Comparison of ENCODE assay signal across 12 cellular contexts in the genomic region with DNA sequence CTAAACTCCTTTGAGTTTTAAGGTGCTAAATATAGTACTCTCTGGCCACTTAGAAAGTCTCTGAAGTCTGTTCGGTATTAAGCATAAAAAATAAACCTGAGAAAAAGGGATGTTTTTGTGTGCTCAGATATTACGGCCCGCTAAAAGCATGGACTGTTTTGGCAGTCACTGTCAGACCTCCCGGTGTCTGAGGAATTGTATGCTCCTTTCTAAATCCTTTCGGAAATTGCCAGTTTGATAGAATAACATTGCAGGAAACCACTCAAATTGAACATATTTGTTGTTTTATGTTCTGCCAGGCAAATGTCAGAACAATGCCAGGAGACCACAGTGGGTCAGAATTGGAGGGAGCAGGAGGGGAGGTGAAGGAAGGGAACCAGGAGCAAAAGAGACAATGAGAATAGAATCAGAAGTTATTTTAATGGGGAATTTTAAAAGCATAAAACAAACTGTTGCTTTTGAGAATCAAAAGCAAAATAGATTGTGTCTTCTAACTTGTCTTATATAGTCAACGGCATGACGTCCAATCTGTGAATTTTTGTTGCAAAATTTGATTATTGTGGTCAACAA.
DNase-seq lines count a peak whose midpoint lies in the region; ATAC-seq, FAIRE-seq and TF ChIP-seq lines count a peak whose summit lies in the region.
"Had no signal": no experiment of that assay in that cellular context is flagged by ENCODE, and none has a peak within 500 bp of the region (broad histone marks: within the 10 kb centered on the region; RNA-seq: fewer than 3 reads in every experiment).

No MANE protein-coding gene starts in this region.

- no peak for ATAC-seq in HG03039 (IDR thresholded peaks at IDR 0.05; ENCODE audit: unreplicated experiment)

- H3K9me3 ChIP-seq in stomach (no peaks in the 10 kb centered on the region), neural progenitor cell (ENCODE audit: low read depth) (no peaks in the 10 kb centered on the region)

- H3K36me3 Mint-ChIP-seq in HFFc6 (ENCODE audit: low read depth) (no peaks in the 10 kb centered on the region), brain (no peaks in the 10 kb centered on the region), neural progenitor cell (no peaks in the 10 kb centered on the region)
- H3K36me3 Mint-ChIP-seq: naive B cell had no signal

- no peaks in the 10 kb centered on the region for H3F3A ChIP-seq in neural progenitor cell (ENCODE audit: low read depth)

- no peak for TF ChIP-seq POLR2A in stomach (IDR thresholded peaks at IDR 0.05)

- no peaks in the 10 kb centered on the region for H4K20me1 ChIP-seq in neural progenitor cell (ENCODE audit: low read depth)

- H3K9me3 Mint-ChIP-seq in HFFc6, result no peaks in the 10 kb centered on the region
- H3K9me3 Mint-ChIP-seq in brain, result peaks cover 0 to 2% (median 0%) of the 10 kb centered on the region in 5 experiments
- no peaks in the 10 kb centered on the region for H3K9me3 Mint-ChIP-seq in neural progenitor cell
- H3K9me3 Mint-ChIP-seq: naive B cell had no signal

- H3K27ac ChIP-seq in stomach (peak overlapping the region in 4 of 5 donors; percentile 47 to 68 (median 56)), neural progenitor cell (no peak overlapping the region)

- intact Hi-C loops in stomach (cut with DNase I; ENCODE audit: low total_unique reads), result no loop called here

- peaks cover 0 to 15% (median 0%) of the 10 kb centered on the region in 4 donors for H3K4me1 ChIP-seq in stomach
- H3K4me1 ChIP-seq in neural progenitor cell, result peaks cover 5% of the 10 kb centered on the region

- H3K4me3 ChIP-seq in stomach, result no peak overlapping the region
- no peak overlapping the region for H3K4me3 ChIP-seq in neural progenitor cell

- H3K36me3 ChIP-seq in stomach, result no peaks in the 10 kb centered on the region
- H3K36me3 ChIP-seq in neural progenitor cell, result no peaks in the 10 kb centered on the region

- no peak overlapping the region for H3K4me2 ChIP-seq in neural progenitor cell

- DNase-seq in HFFc6 (peak; percentile 5), left kidney (ENCODE audit: low read depth, low spot score) (peak; percentile 18), stomach (no peak), GM19239 (ENCODE audit: insufficient read length, low spot score) (no peak), neural progenitor cell (ENCODE audit: low spot score) (no peak), D341Med (ENCODE audit: low spot score) (no peak)
- DNase-seq: activated T-cell treated with anti-CD3 and anti-CD28 coated beads, Interleukin-2, amount 50 U/mL, for 1 hour; naive B cell; NCI-H1930; T-helper 1 cell had no signal

- H2AFZ ChIP-seq in neural progenitor cell (replicated peaks), result no peak overlapping the region

- no peaks in the 10 kb centered on the region for H3K27me3 Mint-ChIP-seq in HFFc6 (ENCODE audit: insufficient read depth)
- H3K27me3 Mint-ChIP-seq in brain, result no peaks in the 10 kb centered on the region
- peaks cover 3% of the 10 kb centered on the region for H3K27me3 Mint-ChIP-seq in neural progenitor cell (ENCODE audit: insufficient read depth, low read depth)
- H3K27me3 Mint-ChIP-seq: naive B cell had no signal

- no peak for TF ChIP-seq EP300 in stomach (IDR thresholded peaks at IDR 0.05)

- 55 to 74% (median 60%) methylated on average over 7 of the region's 7 CpGs for WGBS in stomach, 5 donors

- FAIRE-seq in GM19239 (lab: Jason Lieb, UNC), result no peak

- H3K27ac Mint-ChIP-seq in HFFc6 (peak overlapping the region; percentile 93), brain (peak overlapping the region in 4 of 5 experiments; percentile 74 to 92 (median 80)), neural progenitor cell (no peak overlapping the region)

- H3K4me1 Mint-ChIP-seq in HFFc6 (ENCODE audit: low read depth), result peaks cover 53% of the 10 kb centered on the region
- H3K4me1 Mint-ChIP-seq in brain, result peaks cover 28% of the 10 kb centered on the region
- peaks cover 25% of the 10 kb centered on the region for H3K4me1 Mint-ChIP-seq in neural progenitor cell
- H3K4me1 Mint-ChIP-seq: naive B cell had no signal

- no peaks in the 10 kb centered on the region for H3K27me3 ChIP-seq in stomach
- H3K27me3 ChIP-seq in neural progenitor cell, result no peaks in the 10 kb centered on the region

- no peaks in the 10 kb centered on the region for H3K79me2 ChIP-seq in neural progenitor cell (ENCODE audit: low read depth)

- no peak for TF ChIP-seq CTCF in HFFc6 (IDR thresholded peaks at IDR 0.05)
- TF ChIP-seq CTCF in brain (conservative IDR thresholded peaks at IDR 0.05), result no peak
- no peak for TF ChIP-seq CTCF in stomach (IDR thresholded peaks at IDR 0.05)
- no peak for TF ChIP-seq CTCF in neural progenitor cell (IDR thresholded peaks at IDR 0.05)

- peak overlapping the region; percentile 87 for H3K4me3 Mint-ChIP-seq in HFFc6
- H3K4me3 Mint-ChIP-seq in brain, result peak overlapping the region in 4 of 5 experiments; percentile 17 to 76 (median 64)
- no peak overlapping the region for H3K4me3 Mint-ChIP-seq in neural progenitor cell
- H3K4me3 Mint-ChIP-seq: naive B cell had no signal

- no peak overlapping the region for H3K9ac ChIP-seq in neural progenitor cell

Comparison
In these comparisons a context has a peak if more than half of its experiments do, and no peak if none do; other contexts are left out.
1. DNase-seq: peak in HFFc6 (single experiment) and left kidney (single experiment); none in stomach (single experiment), GM19239 (single experiment), neural progenitor cell (single experiment) and D341Med (single experiment).